ENCODE assay signal across 1 cellular context in the genomic region with DNA sequence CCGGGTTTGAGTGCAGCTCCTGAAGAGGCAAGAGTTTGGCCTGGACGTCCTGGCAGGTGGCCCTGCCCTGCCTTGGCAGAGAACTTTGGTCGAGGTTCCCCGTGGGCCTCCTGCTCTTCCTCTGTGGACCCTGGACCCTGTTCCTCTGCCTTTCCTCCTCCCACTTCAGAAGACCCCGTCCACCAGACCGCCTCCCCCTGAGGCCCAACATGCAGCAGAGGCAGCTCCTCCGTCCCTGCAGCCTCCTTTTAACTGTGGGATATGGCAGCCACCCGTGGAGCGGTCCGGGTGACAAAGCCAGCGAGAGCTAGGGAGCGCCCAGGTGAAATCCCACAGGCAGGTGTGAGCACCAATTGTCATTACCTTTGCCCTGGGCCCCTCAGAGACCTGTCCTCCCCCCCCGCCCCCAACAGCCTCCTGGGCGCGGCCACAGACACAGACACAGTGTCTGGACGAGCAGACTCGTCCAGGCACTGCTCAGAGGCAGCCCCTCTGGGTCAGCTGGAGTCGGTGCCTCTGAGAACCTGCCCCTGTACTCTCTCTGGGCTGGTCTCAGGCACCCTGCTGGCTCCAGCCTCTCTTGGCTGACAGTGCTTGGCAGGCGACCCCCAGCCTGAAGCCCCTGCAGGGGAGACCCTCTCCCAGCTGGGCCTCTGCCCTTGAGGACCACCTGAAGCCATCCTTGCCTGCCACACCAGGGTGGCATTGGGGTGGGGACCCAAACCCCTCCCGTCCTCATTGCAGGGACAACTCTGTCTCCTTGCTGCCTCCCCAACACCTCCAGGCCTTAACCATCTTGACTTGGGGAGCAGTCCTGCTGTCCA.
TF ChIP-seq lines count a peak whose summit lies in the region.

No MANE protein-coding gene starts in this region.

TF ChIP-seq in HepG2, 621 proteins besides CTCF, POLR2A, EP300 and RAD21 (continues in another document):
- TF ChIP-seq RCOR2 (CRISPR knock-in tag; IDR thresholded peaks at IDR 0.05), result no peak
- TF ChIP-seq ZSCAN25 (CRISPR knock-in tag; IDR thresholded peaks at IDR 0.05), result peak; percentile 31; the same call in 1 of the 2 replicates
- no peak for TF ChIP-seq ZIK1 (CRISPR knock-in tag; IDR thresholded peaks at IDR 0.05; ENCODE audit: borderline replicate concordance, low read depth)
- TF ChIP-seq SP4 (CRISPR knock-in tag; IDR thresholded peaks at IDR 0.05), result peak; percentile 62
- peak; percentile 33; the same call in 1 of the 2 replicates for TF ChIP-seq RBFOX2 (IDR thresholded peaks at IDR 0.05; ENCODE audit: low read depth, low read length)
- TF ChIP-seq ZNF672 (CRISPR knock-in tag; IDR thresholded peaks at IDR 0.05), result no peak
- TF ChIP-seq, protein P1, sequence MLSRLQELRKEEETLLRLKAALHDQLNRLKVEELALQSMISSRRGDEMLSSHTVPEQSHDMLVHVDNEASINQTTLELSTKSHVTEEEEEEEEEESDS (CRISPR knock-in tag; IDR thresholded peaks at IDR 0.05; ENCODE audit: borderline replicate concordance), result no peak
- no peak for TF ChIP-seq SIX1 (CRISPR knock-in tag; IDR thresholded peaks at IDR 0.05; ENCODE audit: borderline replicate concordance)
- TF ChIP-seq, protein P2, sequence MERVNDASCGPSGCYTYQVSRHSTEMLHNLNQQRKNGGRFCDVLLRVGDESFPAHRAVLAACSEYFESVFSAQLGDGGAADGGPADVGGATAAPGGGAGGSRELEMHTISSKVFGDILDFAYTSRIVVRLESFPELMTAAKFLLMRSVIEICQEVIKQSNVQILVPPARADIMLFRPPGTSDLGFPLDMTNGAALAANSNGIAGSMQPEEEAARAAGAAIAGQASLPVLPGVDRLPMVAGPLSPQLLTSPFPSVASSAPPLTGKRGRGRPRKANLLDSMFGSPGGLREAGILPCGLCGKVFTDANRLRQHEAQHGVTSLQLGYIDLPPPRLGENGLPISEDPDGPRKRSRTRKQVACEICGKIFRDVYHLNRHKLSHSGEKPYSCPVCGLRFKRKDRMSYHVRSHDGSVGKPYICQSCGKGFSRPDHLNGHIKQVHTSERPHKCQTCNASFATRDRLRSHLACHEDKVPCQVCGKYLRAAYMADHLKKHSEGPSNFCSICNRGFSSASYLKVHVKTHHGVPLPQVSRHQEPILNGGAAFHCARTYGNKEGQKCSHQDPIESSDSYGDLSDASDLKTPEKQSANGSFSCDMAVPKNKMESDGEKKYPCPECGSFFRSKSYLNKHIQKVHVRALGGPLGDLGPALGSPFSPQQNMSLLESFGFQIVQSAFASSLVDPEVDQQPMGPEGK (CRISPR knock-in tag; IDR thresholded peaks at IDR 0.05), result peak; percentile 72; the same call in 1 of the 2 replicates
- TF ChIP-seq TOPORS (CRISPR knock-in tag; IDR thresholded peaks at IDR 0.05), result no peak
- 0 out of 2 replicates have a peak, but pooled peaks have one; percentile 8 for TF ChIP-seq ZC3H13 (CRISPR knock-in tag; IDR thresholded peaks at IDR 0.05)
- TF ChIP-seq SIN3A (IDR thresholded peaks at IDR 0.05; ENCODE audit: borderline replicate concordance, low read depth, low read length), result 0 out of 2 replicates have a peak, but pooled peaks have one; percentile 26
- peak; percentile 96 for TF ChIP-seq KDM6A (CRISPR knock-in tag; IDR thresholded peaks at IDR 0.05; ENCODE audit: low read depth)
- TF ChIP-seq KLF16 (CRISPR knock-in tag; IDR thresholded peaks at IDR 0.05), result no peak
- peak; percentile 67; the same call in 1 of the 2 replicates for TF ChIP-seq ZNF292 (CRISPR knock-in tag; IDR thresholded peaks at IDR 0.05; ENCODE audit: borderline replicate concordance, low read depth)
- peak; percentile 44; the same call in 1 of the 2 replicates for TF ChIP-seq ZNF746 (CRISPR knock-in tag; IDR thresholded peaks at IDR 0.05)
- TF ChIP-seq DMAP1 (CRISPR knock-in tag; IDR thresholded peaks at IDR 0.05), result 0 out of 2 replicates have a peak, but pooled peaks have one; percentile 26
- TF ChIP-seq, protein P3, sequence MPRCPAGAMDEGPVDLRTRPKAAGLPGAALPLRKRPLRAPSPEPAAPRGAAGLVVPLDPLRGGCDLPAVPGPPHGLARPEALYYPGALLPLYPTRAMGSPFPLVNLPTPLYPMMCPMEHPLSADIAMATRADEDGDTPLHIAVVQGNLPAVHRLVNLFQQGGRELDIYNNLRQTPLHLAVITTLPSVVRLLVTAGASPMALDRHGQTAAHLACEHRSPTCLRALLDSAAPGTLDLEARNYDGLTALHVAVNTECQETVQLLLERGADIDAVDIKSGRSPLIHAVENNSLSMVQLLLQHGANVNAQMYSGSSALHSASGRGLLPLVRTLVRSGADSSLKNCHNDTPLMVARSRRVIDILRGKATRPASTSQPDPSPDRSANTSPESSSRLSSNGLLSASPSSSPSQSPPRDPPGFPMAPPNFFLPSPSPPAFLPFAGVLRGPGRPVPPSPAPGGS (CRISPR knock-in tag; IDR thresholded peaks at IDR 0.05), result no peak
- TF ChIP-seq, protein P4, sequence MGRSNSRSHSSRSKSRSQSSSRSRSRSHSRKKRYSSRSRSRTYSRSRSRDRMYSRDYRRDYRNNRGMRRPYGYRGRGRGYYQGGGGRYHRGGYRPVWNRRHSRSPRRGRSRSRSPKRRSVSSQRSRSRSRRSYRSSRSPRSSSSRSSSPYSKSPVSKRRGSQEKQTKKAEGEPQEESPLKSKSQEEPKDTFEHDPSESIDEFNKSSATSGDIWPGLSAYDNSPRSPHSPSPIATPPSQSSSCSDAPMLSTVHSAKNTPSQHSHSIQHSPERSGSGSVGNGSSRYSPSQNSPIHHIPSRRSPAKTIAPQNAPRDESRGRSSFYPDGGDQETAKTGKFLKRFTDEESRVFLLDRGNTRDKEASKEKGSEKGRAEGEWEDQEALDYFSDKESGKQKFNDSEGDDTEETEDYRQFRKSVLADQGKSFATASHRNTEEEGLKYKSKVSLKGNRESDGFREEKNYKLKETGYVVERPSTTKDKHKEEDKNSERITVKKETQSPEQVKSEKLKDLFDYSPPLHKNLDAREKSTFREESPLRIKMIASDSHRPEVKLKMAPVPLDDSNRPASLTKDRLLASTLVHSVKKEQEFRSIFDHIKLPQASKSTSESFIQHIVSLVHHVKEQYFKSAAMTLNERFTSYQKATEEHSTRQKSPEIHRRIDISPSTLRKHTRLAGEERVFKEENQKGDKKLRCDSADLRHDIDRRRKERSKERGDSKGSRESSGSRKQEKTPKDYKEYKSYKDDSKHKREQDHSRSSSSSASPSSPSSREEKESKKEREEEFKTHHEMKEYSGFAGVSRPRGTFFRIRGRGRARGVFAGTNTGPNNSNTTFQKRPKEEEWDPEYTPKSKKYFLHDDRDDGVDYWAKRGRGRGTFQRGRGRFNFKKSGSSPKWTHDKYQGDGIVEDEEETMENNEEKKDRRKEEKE (IDR thresholded peaks at IDR 0.05), result no peak
- no peak for TF ChIP-seq JUNB (CRISPR knock-in tag; IDR thresholded peaks at IDR 0.05; ENCODE audit: borderline replicate concordance)
- no peak for TF ChIP-seq SMARCE1 (IDR thresholded peaks at IDR 0.05; ENCODE audit: borderline replicate concordance)
- no peak for TF ChIP-seq SOX13 (IDR thresholded peaks at IDR 0.05)
- 0 out of 4 replicates have a peak, but pooled peaks of 1 of the 2 experiments have one; percentile 4 for TF ChIP-seq SOX13 (CRISPR knock-in tag; conservative IDR thresholded peaks at IDR 0.05 in 1 of 2, IDR thresholded peaks at IDR 0.05 in 1 of 2)
- no peak for TF ChIP-seq MBNL3 (CRISPR knock-in tag; conservative IDR thresholded peaks at IDR 0.05)
- TF ChIP-seq ZNF34 (CRISPR knock-in tag; IDR thresholded peaks at IDR 0.05; ENCODE audit: borderline replicate concordance), result no peak
- TF ChIP-seq SKI (IDR thresholded peaks at IDR 0.05; ENCODE audit: partially characterized antibody), result peak; percentile 50
- peak; percentile 49; the same call in 1 of the 2 replicates for TF ChIP-seq HOXA3 (CRISPR knock-in tag; IDR thresholded peaks at IDR 0.05)
- no peak for TF ChIP-seq TOE1 (CRISPR knock-in tag; IDR thresholded peaks at IDR 0.05)
- no peak for TF ChIP-seq ZNF354B (CRISPR knock-in tag; IDR thresholded peaks at IDR 0.05)
- no peak for TF ChIP-seq RBAK (CRISPR knock-in tag; IDR thresholded peaks at IDR 0.05)
- TF ChIP-seq ZNF569 (CRISPR knock-in tag; IDR thresholded peaks at IDR 0.05; ENCODE audit: borderline replicate concordance), result no peak
- no peak for TF ChIP-seq TRIM24 (CRISPR knock-in tag; IDR thresholded peaks at IDR 0.05)
- TF ChIP-seq SAP130 (CRISPR knock-in tag; IDR thresholded peaks at IDR 0.05; ENCODE audit: low read depth), result peak; percentile 52
- TF ChIP-seq AGO2 (optimal IDR thresholded peaks at IDR 0.05; ENCODE audit: low read depth, low read length), result peak; percentile 24
- peak; percentile 5; the same call in 1 of the 2 replicates for TF ChIP-seq FOXC1 (CRISPR knock-in tag; IDR thresholded peaks at IDR 0.05; ENCODE audit: borderline replicate concordance)
- TF ChIP-seq, protein P5, sequence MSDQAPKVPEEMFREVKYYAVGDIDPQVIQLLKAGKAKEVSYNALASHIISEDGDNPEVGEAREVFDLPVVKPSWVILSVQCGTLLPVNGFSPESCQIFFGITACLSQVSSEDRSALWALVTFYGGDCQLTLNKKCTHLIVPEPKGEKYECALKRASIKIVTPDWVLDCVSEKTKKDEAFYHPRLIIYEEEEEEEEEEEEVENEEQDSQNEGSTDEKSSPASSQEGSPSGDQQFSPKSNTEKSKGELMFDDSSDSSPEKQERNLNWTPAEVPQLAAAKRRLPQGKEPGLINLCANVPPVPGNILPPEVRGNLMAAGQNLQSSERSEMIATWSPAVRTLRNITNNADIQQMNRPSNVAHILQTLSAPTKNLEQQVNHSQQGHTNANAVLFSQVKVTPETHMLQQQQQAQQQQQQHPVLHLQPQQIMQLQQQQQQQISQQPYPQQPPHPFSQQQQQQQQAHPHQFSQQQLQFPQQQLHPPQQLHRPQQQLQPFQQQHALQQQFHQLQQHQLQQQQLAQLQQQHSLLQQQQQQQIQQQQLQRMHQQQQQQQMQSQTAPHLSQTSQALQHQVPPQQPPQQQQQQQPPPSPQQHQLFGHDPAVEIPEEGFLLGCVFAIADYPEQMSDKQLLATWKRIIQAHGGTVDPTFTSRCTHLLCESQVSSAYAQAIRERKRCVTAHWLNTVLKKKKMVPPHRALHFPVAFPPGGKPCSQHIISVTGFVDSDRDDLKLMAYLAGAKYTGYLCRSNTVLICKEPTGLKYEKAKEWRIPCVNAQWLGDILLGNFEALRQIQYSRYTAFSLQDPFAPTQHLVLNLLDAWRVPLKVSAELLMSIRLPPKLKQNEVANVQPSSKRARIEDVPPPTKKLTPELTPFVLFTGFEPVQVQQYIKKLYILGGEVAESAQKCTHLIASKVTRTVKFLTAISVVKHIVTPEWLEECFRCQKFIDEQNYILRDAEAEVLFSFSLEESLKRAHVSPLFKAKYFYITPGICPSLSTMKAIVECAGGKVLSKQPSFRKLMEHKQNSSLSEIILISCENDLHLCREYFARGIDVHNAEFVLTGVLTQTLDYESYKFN (CRISPR knock-in tag; conservative IDR thresholded peaks at IDR 0.05), result peak; percentile 94
- TF ChIP-seq, protein P6, sequence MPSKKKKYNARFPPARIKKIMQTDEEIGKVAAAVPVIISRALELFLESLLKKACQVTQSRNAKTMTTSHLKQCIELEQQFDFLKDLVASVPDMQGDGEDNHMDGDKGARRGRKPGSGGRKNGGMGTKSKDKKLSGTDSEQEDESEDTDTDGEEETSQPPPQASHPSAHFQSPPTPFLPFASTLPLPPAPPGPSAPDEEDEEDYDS (CRISPR knock-in tag; IDR thresholded peaks at IDR 0.05), result no peak
- no peak for TF ChIP-seq ZNF431 (CRISPR knock-in tag; IDR thresholded peaks at IDR 0.05; ENCODE audit: borderline replicate concordance, low read depth)
- peak; percentile 54; the same call in 1 of the 2 replicates for TF ChIP-seq ZNF350 (CRISPR knock-in tag; IDR thresholded peaks at IDR 0.05; ENCODE audit: borderline replicate concordance, low read depth)
- TF ChIP-seq ZFX (CRISPR knock-in tag; IDR thresholded peaks at IDR 0.05; ENCODE audit: low read depth), result peak; percentile 56
- 0 out of 2 replicates have a peak, but pooled peaks have one; percentile 14 for TF ChIP-seq NR2F6 (IDR thresholded peaks at IDR 0.05)
- no peak for TF ChIP-seq NR2F6 (CRISPR knock-in tag; IDR thresholded peaks at IDR 0.05)
- TF ChIP-seq, protein P7, sequence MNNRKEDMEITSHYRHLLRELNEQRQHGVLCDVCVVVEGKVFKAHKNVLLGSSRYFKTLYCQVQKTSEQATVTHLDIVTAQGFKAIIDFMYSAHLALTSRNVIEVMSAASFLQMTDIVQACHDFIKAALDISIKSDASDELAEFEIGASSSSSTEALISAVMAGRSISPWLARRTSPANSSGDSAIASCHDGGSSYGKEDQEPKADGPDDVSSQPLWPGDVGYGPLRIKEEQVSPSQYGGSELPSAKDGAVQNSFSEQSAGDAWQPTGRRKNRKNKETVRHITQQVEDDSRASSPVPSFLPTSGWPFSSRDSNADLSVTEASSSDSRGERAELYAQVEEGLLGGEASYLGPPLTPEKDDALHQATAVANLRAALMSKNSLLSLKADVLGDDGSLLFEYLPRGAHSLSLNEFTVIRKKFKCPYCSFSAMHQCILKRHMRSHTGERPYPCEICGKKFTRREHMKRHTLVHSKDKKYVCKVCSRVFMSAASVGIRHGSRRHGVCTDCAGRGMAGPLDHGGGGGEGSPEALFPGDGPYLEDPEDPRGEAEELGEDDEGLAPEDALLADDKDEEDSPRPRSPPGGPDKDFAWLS (CRISPR knock-in tag; IDR thresholded peaks at IDR 0.05; ENCODE audit: borderline replicate concordance), result no peak
- no peak for TF ChIP-seq ZNF44 (CRISPR knock-in tag; IDR thresholded peaks at IDR 0.05)
- no peak for TF ChIP-seq ZNF562 (CRISPR knock-in tag; IDR thresholded peaks at IDR 0.05; ENCODE audit: borderline replicate concordance)
- TF ChIP-seq HIVEP1 (CRISPR knock-in tag; IDR thresholded peaks at IDR 0.05), result peak; percentile 49; the same call in 1 of the 2 replicates
- TF ChIP-seq, protein P8, sequence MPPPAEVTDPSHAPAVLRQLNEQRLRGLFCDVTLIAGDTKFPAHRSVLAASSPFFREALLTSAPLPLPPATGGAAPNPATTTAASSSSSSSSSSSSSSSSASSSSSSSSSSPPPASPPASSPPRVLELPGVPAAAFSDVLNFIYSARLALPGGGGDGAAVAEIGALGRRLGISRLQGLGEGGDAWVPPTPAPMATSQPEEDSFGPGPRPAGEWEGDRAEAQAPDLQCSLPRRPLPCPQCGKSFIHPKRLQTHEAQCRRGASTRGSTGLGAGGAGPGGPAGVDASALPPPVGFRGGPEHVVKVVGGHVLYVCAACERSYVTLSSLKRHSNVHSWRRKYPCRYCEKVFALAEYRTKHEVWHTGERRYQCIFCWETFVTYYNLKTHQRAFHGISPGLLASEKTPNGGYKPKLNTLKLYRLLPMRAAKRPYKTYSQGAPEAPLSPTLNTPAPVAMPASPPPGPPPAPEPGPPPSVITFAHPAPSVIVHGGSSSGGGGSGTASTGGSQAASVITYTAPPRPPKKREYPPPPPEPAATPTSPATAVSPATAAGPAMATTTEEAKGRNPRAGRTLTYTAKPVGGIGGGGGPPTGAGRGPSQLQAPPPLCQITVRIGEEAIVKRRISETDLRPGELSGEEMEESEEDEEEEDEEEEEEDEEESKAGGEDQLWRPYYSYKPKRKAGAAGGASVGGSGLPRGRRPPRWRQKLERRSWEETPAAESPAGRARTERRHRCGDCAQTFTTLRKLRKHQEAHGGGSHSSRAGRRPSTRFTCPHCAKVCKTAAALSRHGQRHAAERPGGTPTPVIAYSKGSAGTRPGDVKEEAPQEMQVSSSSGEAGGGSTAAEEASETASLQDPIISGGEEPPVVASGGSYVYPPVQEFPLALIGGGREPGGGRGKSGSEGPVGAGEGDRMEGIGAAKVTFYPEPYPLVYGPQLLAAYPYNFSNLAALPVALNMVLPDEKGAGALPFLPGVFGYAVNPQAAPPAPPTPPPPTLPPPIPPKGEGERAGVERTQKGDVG (CRISPR knock-in tag; IDR thresholded peaks at IDR 0.05; ENCODE audit: borderline replicate concordance), result peak; percentile 45
- peak; percentile 87 for TF ChIP-seq HNF4G (IDR thresholded peaks at IDR 0.05; ENCODE audit: borderline replicate concordance, low read depth, low read length)
- no peak; the same call in 1 of the 2 replicates for TF ChIP-seq HNF4G (CRISPR knock-in tag; IDR thresholded peaks at IDR 0.05; ENCODE audit: borderline replicate concordance, low read depth)
- peak; percentile 76; the same call in 1 of the 2 replicates for TF ChIP-seq HNRNPL (IDR thresholded peaks at IDR 0.05; ENCODE audit: low read depth, low read length)
